ENCODE assay signal across 14 cellular contexts in the genomic region with DNA sequence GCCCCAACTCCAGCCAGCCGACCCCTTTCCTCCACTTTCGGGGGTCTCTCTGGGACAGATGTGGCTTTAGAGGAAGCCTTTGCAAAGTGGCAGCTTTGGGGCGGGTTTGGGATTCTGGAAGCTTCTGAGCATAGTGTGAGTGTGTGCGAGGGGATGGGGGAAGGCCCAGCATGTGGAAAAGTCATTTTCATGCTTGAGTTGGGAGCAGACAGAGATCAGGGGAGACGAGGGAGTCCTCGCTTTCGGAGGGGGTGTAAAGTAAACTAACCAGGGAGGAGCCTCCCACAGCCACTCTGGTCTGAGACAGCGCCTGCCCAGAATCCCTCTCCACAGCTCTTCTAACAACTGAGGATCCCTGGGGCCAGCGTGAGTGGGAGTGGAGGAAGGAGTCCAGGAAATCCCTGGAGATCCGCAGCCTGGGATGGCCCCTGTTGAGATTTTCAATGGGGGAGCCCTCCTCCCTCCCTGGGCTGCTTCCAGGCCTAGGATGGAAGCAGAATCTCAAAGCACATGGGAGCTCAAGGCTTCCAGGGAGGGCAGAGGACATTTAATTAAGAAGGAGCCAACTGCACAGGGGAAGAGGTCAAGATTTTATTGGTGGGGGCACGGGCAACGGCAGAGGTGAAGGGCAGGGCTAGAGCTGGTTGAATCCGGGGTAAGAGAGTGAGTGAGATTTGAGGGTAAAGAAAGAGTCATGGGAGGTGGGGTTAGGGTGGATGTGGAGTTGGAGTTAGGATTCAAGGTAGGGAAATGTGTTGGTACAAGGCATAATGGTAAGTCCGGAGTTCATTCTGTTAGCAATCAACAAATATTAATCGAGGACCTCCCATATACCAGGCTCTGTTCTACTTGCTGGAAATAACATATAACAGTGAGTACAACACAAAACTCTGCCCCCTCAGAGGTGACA.
A peak's percentile ranks its signal among the peaks of the same experiment; 100 is the strongest.
DNase-seq lines count a peak whose midpoint lies in the region; ATAC-seq and TF ChIP-seq lines count a peak whose summit lies in the region.
"Had no signal": no experiment of that assay in that cellular context is flagged by ENCODE, and none has a peak within 500 bp of the region (broad histone marks: within the 10 kb centered on the region; RNA-seq: fewer than 3 reads in every experiment).

No MANE protein-coding gene starts in this region.

- H3K9ac ChIP-seq in HUES48 (ENCODE audit: low read depth, low read length) (no peak overlapping the region), mucosa of stomach (ENCODE audit: low read length) (peak overlapping the region; percentile 45), stomach smooth muscle (ENCODE audit: low read length in 2 of 2) (no peak overlapping the region)

- H3K4me1 ChIP-seq in HUES48 (ENCODE audit: control insufficient read depth, insufficient read depth, low read length) (peaks cover 17% of the 10 kb centered on the region), esophagus squamous epithelium (peaks cover 3 to 23% (median 14%) of the 10 kb centered on the region in 3 donors), mucosa of stomach (ENCODE audit: control insufficient read depth, insufficient read depth, low read length) (peaks cover 36% of the 10 kb centered on the region), stomach smooth muscle (ENCODE audit: control insufficient read depth, insufficient read depth, low read length) (peaks cover 26% of the 10 kb centered on the region)
- H3K4me1 ChIP-seq: BE2C had no signal

- TF ChIP-seq POLR2A in esophagus squamous epithelium (IDR thresholded peaks at IDR 0.05), result no peak

- intact Hi-C loops in esophagus squamous epithelium (cut with DNase I), result no loop called here
- intact Hi-C loops in head of caudate nucleus (cut with DNase I), result no loop called here

- no peak for TF ChIP-seq CTCF in esophagus squamous epithelium (IDR thresholded peaks at IDR 0.05)

- DNase-seq in esophagus squamous epithelium (lab: John Stamatoyannopoulos, UW) (no peak), T-helper 2 cell (no peak), head of caudate nucleus (no peak)
- no peak for DNase-seq in activated naive CD4-positive, alpha-beta T cell (lab: John Stamatoyannopoulos, UW)
- DNase-seq: activated CD8-positive, alpha-beta T cell treated with anti-CD3 and anti-CD28 coated beads for 36 hours; activated naive CD4-positive, alpha-beta T cell treated with anti-CD3 and anti-CD28 coated beads, Interleukin-2, amount 50 U/mL, for 16 hours; BE2C; EL; NCI-H226; PC-9 had no signal

- H3K4me3 ChIP-seq in HUES48 (ENCODE audit: low read depth, low read length), result peak overlapping the region; percentile 37; the same call in 1 of the 2 replicates
- peak overlapping the region in 2 of 4 donors; percentile 23 to 48 for H3K4me3 ChIP-seq in esophagus squamous epithelium
- no peak overlapping the region for H3K4me3 ChIP-seq in mucosa of stomach (ENCODE audit: low read length)
- H3K4me3 ChIP-seq in stomach smooth muscle (ENCODE audit: low read length in 2 of 2), result peak overlapping the region in 1 of 2 donors; percentile 40
- H3K4me3 ChIP-seq: PC-9 had no signal

- H3K36me3 ChIP-seq in HUES48 (ENCODE audit: control insufficient read depth, insufficient read depth, low read length) (no peaks in the 10 kb centered on the region), esophagus squamous epithelium (no peaks in the 10 kb centered on the region), mucosa of stomach (ENCODE audit: control insufficient read depth, insufficient read depth, low read length) (no peaks in the 10 kb centered on the region), stomach smooth muscle (ENCODE audit: control insufficient read depth in 2 of 2, insufficient read depth in 2 of 2, low read length in 2 of 2) (no peaks in the 10 kb centered on the region)
- H3K36me3 ChIP-seq: BE2C had no signal

- no peak for ATAC-seq in HG03520 (IDR thresholded peaks at IDR 0.05; ENCODE audit: unreplicated experiment)
- ATAC-seq: activated CD8-positive, alpha-beta T cell treated with anti-CD3 and anti-CD28 coated beads for 36 hours had no signal

- H3K9me3 ChIP-seq in HUES48 (ENCODE audit: control insufficient read depth, insufficient read depth, low read length), result no peaks in the 10 kb centered on the region
- H3K9me3 ChIP-seq in esophagus squamous epithelium, result no peaks in the 10 kb centered on the region
- no peaks in the 10 kb centered on the region for H3K9me3 ChIP-seq in mucosa of stomach (ENCODE audit: control insufficient read depth, low read length)
- H3K9me3 ChIP-seq in stomach smooth muscle (ENCODE audit: control insufficient read depth in 2 of 2, low read length in 2 of 2), result no peaks in the 10 kb centered on the region
- H3K9me3 ChIP-seq: BE2C had no signal

- H3K27ac ChIP-seq in HUES48 (ENCODE audit: low read depth, low read length) (peak overlapping the region; percentile 33), esophagus squamous epithelium (peak overlapping the region in 3 of 4 donors; percentile 19 to 75 (median 36)), stomach smooth muscle (ENCODE audit: low read length) (peak overlapping the region; percentile 2)
- H3K27ac ChIP-seq: PC-9 had no signal

- H3K27me3 ChIP-seq in HUES48 (ENCODE audit: control insufficient read depth, insufficient read depth, low read length), result peaks cover 43% of the 10 kb centered on the region
- peaks cover 3 to 66% (median 7%) of the 10 kb centered on the region in 4 donors for H3K27me3 ChIP-seq in esophagus squamous epithelium
- no peaks in the 10 kb centered on the region for H3K27me3 ChIP-seq in mucosa of stomach (ENCODE audit: control insufficient read depth, insufficient read depth, low read length)
- H3K27me3 ChIP-seq in stomach smooth muscle (ENCODE audit: control insufficient read depth in 1 of 2, insufficient read depth in 2 of 2, low read length in 2 of 2), result peaks cover 6 to 7% of the 10 kb centered on the region in 2 donors
- H3K27me3 ChIP-seq: BE2C had no signal

- 54 to 64% methylated on average over 10 to 11 of the region's 15 CpGs for WGBS in esophagus squamous epithelium, 2 donors
